Comparison of ENCODE assay signal across 2 cellular contexts in genomic region chr10:124703778-124704427, GRCh38.
A peak's percentile ranks its signal among the peaks of the same experiment; 100 is the strongest.
TF ChIP-seq lines count a peak whose summit lies in the region.

No MANE protein-coding gene starts in this region.

TF ChIP-seq in liver, 16 proteins besides CTCF, POLR2A, EP300 and RAD21:
- TF ChIP-seq MAX (IDR thresholded peaks at IDR 0.05) = no peak
- peak; percentile 51 for TF ChIP-seq NR2F2 (IDR thresholded peaks at IDR 0.05)

TF ChIP-seq in HepG2, 621 proteins besides CTCF, POLR2A, EP300 and RAD21:
- TF ChIP-seq NFE2L1 (CRISPR knock-in tag; IDR thresholded peaks at IDR 0.05; ENCODE audit: borderline replicate concordance) (no peak), SOX6 (IDR thresholded peaks at IDR 0.05) (no peak), SOX6 (CRISPR knock-in tag; IDR thresholded peaks at IDR 0.05) (no peak), ZNF496 (CRISPR knock-in tag; IDR thresholded peaks at IDR 0.05; ENCODE audit: insufficient replicate concordance) (no peak), NFKBIZ (CRISPR knock-in tag; IDR thresholded peaks at IDR 0.05) (no peak), ZSCAN29 (CRISPR knock-in tag; conservative IDR thresholded peaks at IDR 0.05) (no peak), KLF6 (CRISPR knock-in tag; IDR thresholded peaks at IDR 0.05) (no peak), ZNF275 (CRISPR knock-in tag; IDR thresholded peaks at IDR 0.05; ENCODE audit: borderline replicate concordance) (no peak), ZNF441 (CRISPR knock-in tag; IDR thresholded peaks at IDR 0.05; ENCODE audit: borderline replicate concordance) (no peak), ZNF580 (CRISPR knock-in tag; IDR thresholded peaks at IDR 0.05; ENCODE audit: borderline replicate concordance, low read depth) (no peak), ZNF543 (CRISPR knock-in tag; IDR thresholded peaks at IDR 0.05) (no peak), FIP1L1 (IDR thresholded peaks at IDR 0.05; ENCODE audit: borderline replicate concordance, insufficient read depth, low read depth, low read length) (no peak), FOXO4 (CRISPR knock-in tag; conservative IDR thresholded peaks at IDR 0.05) (no peak)
